In genomic region chr10:6239213-6239991, GRCh38 we compare ENCODE assay signal across 9 cellular contexts. TPM values are rescaled to one million over a fixed set of nuclear protein-coding genes. Genes with fewer than 3 reads are reported as not detected.
DNase-seq lines count a peak whose midpoint lies in the region; ATAC-seq and TF ChIP-seq lines count a peak whose summit lies in the region.
"Had no signal": no experiment of that assay in that cellular context is flagged by ENCODE, and none has a peak within 500 bp of the region (broad histone marks: within the 10 kb centered on the region; RNA-seq: fewer than 3 reads in every experiment).

No MANE protein-coding gene starts in this region.

- H3K27me3 ChIP-seq in gastroesophageal sphincter (no peaks in the 10 kb centered on the region), H9 (ENCODE audit: insufficient read depth, low read length) (no peaks in the 10 kb centered on the region)

- H2AK5ac ChIP-seq in H9 (ENCODE audit: insufficient read length, low read length), result no peak overlapping the region

- TF ChIP-seq EP300 in gastroesophageal sphincter (IDR thresholded peaks at IDR 0.05), result no peak

- H3T11ph ChIP-seq in H9 (ENCODE audit: low read length), result no peak overlapping the region

- no peak overlapping the region for H2AFZ ChIP-seq in H9 (ENCODE audit: low read length)

- H4K8ac ChIP-seq in H9 (replicated peaks; ENCODE audit: insufficient read length, low read depth, low read length), result no peak overlapping the region

- peak overlapping the region; percentile 50 for H3K27ac Mint-ChIP-seq in activated T-helper 1 cell treated with anti-CD3 and anti-CD28 coated beads, Interleukin-12 subunit alpha, Interleukin-12 subunit beta, Interleukin-2, Interleukin-4 antibody, amounts not matched to agents 30 ng/mL and 10 ng/mL and 1 ng/mL, durations not matched to agents 14 hours and 24 hours and 36 hours
- no peak overlapping the region; a peak in 2 of 7 replicates for H3K27ac Mint-ChIP-seq in H9

- H2BK5ac ChIP-seq in H9 (ENCODE audit: insufficient read length, low read length), result no peak overlapping the region

- peaks cover 3% of the 10 kb centered on the region for H3K23me2 ChIP-seq in H9 (ENCODE audit: insufficient read length, low read depth, low read length, poor library complexity, severe bottlenecking)

- no peak overlapping the region for H3K4me3 Mint-ChIP-seq in activated T-helper 1 cell treated with anti-CD3 and anti-CD28 coated beads, Interleukin-12 subunit alpha, Interleukin-12 subunit beta, Interleukin-2, Interleukin-4 antibody, amounts not matched to agents 30 ng/mL and 10 ng/mL and 1 ng/mL, durations not matched to agents 14 hours and 24 hours and 36 hours
- H3K4me3 Mint-ChIP-seq in H9, result no peak overlapping the region

- H3K14ac ChIP-seq in H9 (ENCODE audit: insufficient read depth, low read length), result no peak overlapping the region

- H2BK20ac ChIP-seq in H9 (ENCODE audit: low read depth, low read length, poor library complexity, severe bottlenecking), result no peak overlapping the region

- peaks cover 0 to 43% of the 10 kb centered on the region in 2 donors for H3K36me3 ChIP-seq in gastroesophageal sphincter

- no peak overlapping the region for H2BK120ac ChIP-seq in H9 (ENCODE audit: low read depth, low read length, poor library complexity, severe bottlenecking)

- no peak overlapping the region for H3K4ac ChIP-seq in H9 (ENCODE audit: low read depth, low read length)

- no peak overlapping the region for H3K9ac ChIP-seq in H9 (ENCODE audit: extremely low read depth, insufficient read length, low read length)

- H4K5ac ChIP-seq in H9 (ENCODE audit: insufficient read length, low read depth, low read length), result no peak overlapping the region

- ATAC-seq in gastroesophageal sphincter, result peak; percentile 65
- no peak for ATAC-seq in HG03175 (IDR thresholded peaks at IDR 0.05; ENCODE audit: unreplicated experiment)

- H3K27ac ChIP-seq in gastroesophageal sphincter (peak overlapping the region in 1 of 4 donors; percentile 1), H9 (ENCODE audit: insufficient read length, low read depth, low read length) (no peak overlapping the region)
- H3K27ac ChIP-seq: VCaP had no signal

- peak; percentile 36 for DNase-seq in GM13976 (ENCODE audit: low spot score)
- DNase-seq in RKO (ENCODE audit: low spot score), result peak; percentile 99
- peak; percentile 54 for DNase-seq in activated T-helper 1 cell treated with anti-CD3 and anti-CD28 coated beads, Interleukin-12 subunit alpha, Interleukin-12 subunit beta, Interleukin-2, Interleukin-4 antibody, amounts not matched to agents 30 ng/mL and 10 ng/mL and 1 ng/mL, durations not matched to agents 14 hours and 24 hours and 36 hours (ENCODE audit: low spot score)
- DNase-seq in stimulated activated CD4-positive, alpha-beta T cell treated with anti-CD3 and anti-CD28 coated beads, Interleukin-15, amount 100 ng/mL, for 1 hour (ENCODE audit: low read depth in 1 of 2, low spot score in 1 of 2), result peak; percentile 20 to 38
- DNase-seq in H9, result no peak
- DNase-seq in NCI-H524 (lab: John Stamatoyannopoulos, UW), result no peak

- H3K36me3 Mint-ChIP-seq in activated T-helper 1 cell treated with anti-CD3 and anti-CD28 coated beads, Interleukin-12 subunit alpha, Interleukin-12 subunit beta, Interleukin-2, Interleukin-4 antibody, amounts not matched to agents 30 ng/mL and 10 ng/mL and 1 ng/mL, durations not matched to agents 14 hours and 24 hours and 36 hours (ENCODE audit: low read depth), result peaks cover 45% of the 10 kb centered on the region
- H3K36me3 Mint-ChIP-seq in H9 (ENCODE audit: insufficient read depth in 1 of 3, low read depth in 3 of 3), result peaks cover 7 to 23% (median 13%) of the 10 kb centered on the region in 3 experiments; a peak in 6 of 7 replicates

- TF ChIP-seq POLR2A in gastroesophageal sphincter (IDR thresholded peaks at IDR 0.05), result no peak

- H3K9me3 Mint-ChIP-seq in activated T-helper 1 cell treated with anti-CD3 and anti-CD28 coated beads, Interleukin-12 subunit alpha, Interleukin-12 subunit beta, Interleukin-2, Interleukin-4 antibody, amounts not matched to agents 30 ng/mL and 10 ng/mL and 1 ng/mL, durations not matched to agents 14 hours and 24 hours and 36 hours, result peaks cover 8% of the 10 kb centered on the region
- no peaks in the 10 kb centered on the region for H3K9me3 Mint-ChIP-seq in H9

- H3K56ac ChIP-seq in H9 (ENCODE audit: insufficient read length, low read depth, low read length), result no peak overlapping the region

- H3K79me1 ChIP-seq in H9 (ENCODE audit: insufficient read depth, low read depth, low read length, poor library complexity, severe bottlenecking), result no peaks in the 10 kb centered on the region

- no peak overlapping the region for H2BK12ac ChIP-seq in H9 (ENCODE audit: insufficient read length, low read depth, low read length)

- no peak overlapping the region for H4K91ac ChIP-seq in H9 (ENCODE audit: insufficient read length, low read depth, low read length)

- in situ Hi-C loops in GM13976 (cut with MboI; ENCODE audit: low sequenced_read_pairs, unreplicated experiment), result no loop called here

- H3K9me3 ChIP-seq in gastroesophageal sphincter, result no peaks in the 10 kb centered on the region
- H3K9me3 ChIP-seq in H9 (ENCODE audit: control insufficient read depth, low read depth, low read length), result no peaks in the 10 kb centered on the region

- TF ChIP-seq CTCF in GM13976 (IDR thresholded peaks at IDR 0.05; ENCODE audit: borderline replicate concordance, control extremely low read depth, extremely low read depth, insufficient read depth, missing control alignments), result no peak
- TF ChIP-seq CTCF in gastroesophageal sphincter (IDR thresholded peaks at IDR 0.05), result no peak
- no peak for TF ChIP-seq CTCF in H9 (conservative IDR thresholded peaks at IDR 0.05)

- H3K79me2 ChIP-seq in H9 (ENCODE audit: insufficient read depth, low read length), result no peaks in the 10 kb centered on the region

- no peak overlapping the region for H2BK15ac ChIP-seq in H9 (ENCODE audit: low read depth, low read length)

- H3K4me3 ChIP-seq in gastroesophageal sphincter, result no peak overlapping the region

- 46 to 69% methylated on average over 10 to 12 of the region's 15 CpGs for WGBS in gastroesophageal sphincter (ENCODE audit: low coverage in 1 of 2), 2 donors
- no CpG with 5 or more reads among the region's 15 CpGs for WGBS in H9 (ENCODE audit: extremely low coverage, insufficient read length, low lambda C conversion rate)

- peaks cover 24% of the 10 kb centered on the region for H3K4me1 Mint-ChIP-seq in activated T-helper 1 cell treated with anti-CD3 and anti-CD28 coated beads, Interleukin-12 subunit alpha, Interleukin-12 subunit beta, Interleukin-2, Interleukin-4 antibody, amounts not matched to agents 30 ng/mL and 10 ng/mL and 1 ng/mL, durations not matched to agents 14 hours and 24 hours and 36 hours (ENCODE audit: low read depth)
- H3K4me1 Mint-ChIP-seq in H9, result no peaks in the 10 kb centered on the region; a peak in 1 of 4 replicates

- intact Hi-C loops in activated T-helper 1 cell treated with anti-CD3 and anti-CD28 coated beads, Interleukin-12 subunit alpha, Interleukin-12 subunit beta, Interleukin-2, Interleukin-4 antibody, amounts not matched to agents 30 ng/mL and 10 ng/mL and 1 ng/mL, durations not matched to agents 14 hours and 24 hours and 36 hours (cut with micrococcal nuclease), result loop anchor here (1.0 to 2.0 kb wide), 4 partner anchors 27 to 162 kb away; no protein-coding TSS in a partner anchor

- H4K20me1 ChIP-seq in H9 (ENCODE audit: control insufficient read depth, insufficient read depth, insufficient read length), result no peaks in the 10 kb centered on the region

- H3K18ac ChIP-seq in H9 (ENCODE audit: insufficient read length, low read depth, low read length), result no peak overlapping the region

- no peak overlapping the region for H3K4me2 ChIP-seq in H9 (ENCODE audit: insufficient read depth, insufficient read length, low read length)

- H3K27me3 Mint-ChIP-seq in activated T-helper 1 cell treated with anti-CD3 and anti-CD28 coated beads, Interleukin-12 subunit alpha, Interleukin-12 subunit beta, Interleukin-2, Interleukin-4 antibody, amounts not matched to agents 30 ng/mL and 10 ng/mL and 1 ng/mL, durations not matched to agents 14 hours and 24 hours and 36 hours (ENCODE audit: insufficient read depth), result no peaks in the 10 kb centered on the region
- H3K27me3 Mint-ChIP-seq in H9 (ENCODE audit: low read depth), result no peaks in the 10 kb centered on the region

- H3K4me1 ChIP-seq in gastroesophageal sphincter, result no peaks in the 10 kb centered on the region
- no peaks in the 10 kb centered on the region for H3K4me1 ChIP-seq in H9 (ENCODE audit: insufficient read depth, low read length)

- H3K23ac ChIP-seq in H9 (ENCODE audit: insufficient read length, low read depth, low read length), result no peak overlapping the region

RNA-seq across cellular contexts. Expression of gene PFKFB3, which starts 36.7 kb away (rescaled TPM):
- total RNA-seq in activated T-helper 1 cell treated with anti-CD3 and anti-CD28 coated beads, Interleukin-12 subunit alpha, Interleukin-12 subunit beta, Interleukin-2, Interleukin-4 antibody, amounts not matched to agents 30 ng/mL and 10 ng/mL and 1 ng/mL, durations not matched to agents 14 hours and 24 hours and 36 hours, result 90.3 and 93.8 TPM in 2 replicates
- total RNA-seq in gastroesophageal sphincter (10 to 100 TPM; 29.6 to 78.3 (median 38.4) TPM), H9 (2021) (33.9 and 36.8 TPM in 2 replicates)

Comparison
In these comparisons a context has a peak if more than half of its experiments do, and no peak if none do; other contexts are left out.
1. DNase-seq: peak in GM13976 (single experiment), RKO (single experiment), activated T-helper 1 cell treated with anti-CD3 and anti-CD28 coated beads, Interleukin-12 subunit alpha, Interleukin-12 subunit beta, Interleukin-2, Interleukin-4 antibody, amounts not matched to agents 30 ng/mL and 10 ng/mL and 1 ng/mL, durations not matched to agents 14 hours and 24 hours and 36 hours (single experiment) and stimulated activated CD4-positive, alpha-beta T cell treated with anti-CD3 and anti-CD28 coated beads, Interleukin-15, amount 100 ng/mL, for 1 hour (2 of 2); none in H9 (single experiment) and NCI-H524 (0 of 2).